ENCODE assay signal across 10 cellular contexts in genomic region chr10:117652228-117653169, GRCh38.
DNase-seq lines count a peak whose midpoint lies in the region; ATAC-seq lines count a peak whose summit lies in the region.
"Had no signal": no experiment of that assay in that cellular context is flagged by ENCODE, and none has a peak within 500 bp of the region (broad histone marks: within the 10 kb centered on the region; RNA-seq: fewer than 3 reads in every experiment).

No MANE protein-coding gene starts in this region.

- H3K4me3 Mint-ChIP-seq in activated naive CD8-positive, alpha-beta T cell treated with anti-CD3 and anti-CD28 coated beads for 36 hours: no peak overlapping the region

- ATAC-seq in GM18519 (IDR thresholded peaks at IDR 0.05; ENCODE audit: low FRiP score, unreplicated experiment): peak; percentile 1
- peak; percentile 24 for ATAC-seq in GM21390 (IDR thresholded peaks at IDR 0.05; ENCODE audit: unreplicated experiment)
- ATAC-seq in HG03066 (IDR thresholded peaks at IDR 0.05; ENCODE audit: low read depth, unreplicated experiment): peak; percentile 13

- H3K27me3 ChIP-seq in HAP-1 (ENCODE audit: low read depth): no peaks in the 10 kb centered on the region

- H3K9me3 Mint-ChIP-seq in activated naive CD8-positive, alpha-beta T cell treated with anti-CD3 and anti-CD28 coated beads for 36 hours: peaks cover 22% of the 10 kb centered on the region

- H3K36me3 ChIP-seq in HAP-1 (replicated peaks): no peaks in the 10 kb centered on the region

- no peaks in the 10 kb centered on the region for H3K9me3 ChIP-seq in HAP-1

- no peak for DNase-seq in activated naive CD8-positive, alpha-beta T cell treated with anti-CD3 and anti-CD28 coated beads for 36 hours
- no peak for DNase-seq in central memory CD4-positive, alpha-beta T cell
- DNase-seq in cardiac septum (ENCODE audit: low spot score) (no peak), HAP-1 (ENCODE audit: low spot score in 2 of 2) (no peak), HCEC 1CT (no peak)
- DNase-seq: NCI-H146, posterior cingulate gyrus had no signal

- peak overlapping the region; percentile 59 for H3K27ac Mint-ChIP-seq in activated naive CD8-positive, alpha-beta T cell treated with anti-CD3 and anti-CD28 coated beads for 36 hours

- H3K27me3 Mint-ChIP-seq in activated naive CD8-positive, alpha-beta T cell treated with anti-CD3 and anti-CD28 coated beads for 36 hours: peaks cover 21% of the 10 kb centered on the region

- no peaks in the 10 kb centered on the region for H3K4me1 ChIP-seq in HAP-1

- H3K4me3 ChIP-seq in HAP-1: no peak overlapping the region

- intact Hi-C loops in cardiac septum (cut with DNase I): no loop called here

- in situ Hi-C loops in HAP-1 (cut with MboI; ENCODE audit: low sequenced_read_pairs): no loop called here

- H3K4me1 Mint-ChIP-seq in activated naive CD8-positive, alpha-beta T cell treated with anti-CD3 and anti-CD28 coated beads for 36 hours: peaks cover 22% of the 10 kb centered on the region

- H3K36me3 Mint-ChIP-seq in activated naive CD8-positive, alpha-beta T cell treated with anti-CD3 and anti-CD28 coated beads for 36 hours: peaks cover 8% of the 10 kb centered on the region
